ENCODE assay signal across 9 cellular contexts in the genomic region with DNA sequence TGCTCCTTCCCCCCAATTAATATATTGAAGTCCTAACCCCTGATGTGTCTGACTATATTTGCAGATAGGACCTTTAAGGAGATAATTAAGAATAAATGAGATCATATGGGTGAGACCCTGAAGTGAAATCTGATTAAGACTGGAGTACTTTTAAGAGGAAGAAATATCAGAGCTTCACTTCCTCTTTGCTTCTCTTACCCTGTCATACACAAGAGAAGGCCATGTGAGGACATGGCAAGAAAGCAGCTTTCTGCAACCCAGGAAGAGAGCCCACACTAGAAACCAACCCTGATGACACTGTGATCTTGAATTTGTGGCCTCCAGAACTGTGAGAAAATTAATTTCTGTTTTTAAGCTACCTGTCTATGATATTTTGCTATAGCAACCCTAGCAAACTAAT. TPM values are rescaled to one million over a fixed set of nuclear protein-coding genes. Genes with fewer than 3 reads are reported as not detected.
DNase-seq lines count a peak whose midpoint lies in the region; ATAC-seq, FAIRE-seq and TF ChIP-seq lines count a peak whose summit lies in the region.
"Had no signal": no experiment of that assay in that cellular context is flagged by ENCODE, and none has a peak within 500 bp of the region (broad histone marks: within the 10 kb centered on the region; RNA-seq: fewer than 3 reads in every experiment).

No MANE protein-coding gene starts in this region.

- H2AFZ ChIP-seq in GM12878 (ENCODE audit: control insufficient read depth, low read depth, low read length) = no peak overlapping the region

- TF ChIP-seq CTCF in GM12865 (IDR thresholded peaks at IDR 0.05; ENCODE audit: insufficient read depth, low read depth, low read length, missing control alignments) (no peak), GM12878 (IDR thresholded peaks at IDR 0.05 in 2 of 3, conservative IDR thresholded peaks at IDR 0.05 in 1 of 3; ENCODE audit: control insufficient read depth in 2 of 3, extremely low read depth in 1 of 3, insufficient read depth in 1 of 3, low read depth in 3 of 3, low read length in 3 of 3) (no peak), omental fat pad (IDR thresholded peaks at IDR 0.05) (no peak)

- RAD21 ChIA-PET in GM12878 (lab: Charles Lee; ENCODE audit: unreplicated experiment) = interaction anchor here (1.0 to 1.1 kb wide), 2 partner anchors 8 to 196 kb away, joined by 3 to 4 read pairs; no protein-coding TSS in a partner anchor

- POLR2A ChIA-PET in GM12878 (lab: Charles Lee) = no interaction called here

- no peaks in the 10 kb centered on the region for H3K36me3 ChIP-seq in GM12878 (ENCODE audit: control insufficient read depth in 2 of 2, insufficient read depth in 2 of 2, low read length in 1 of 2)
- H3K36me3 ChIP-seq: pancreas had no signal

- no TSS peak for BruUV-seq in GM12878 (replicated peaks; lab: Mats Ljungman, UMichigan)

- H3K4me1 ChIP-seq in GM12878 (ENCODE audit: control insufficient read depth, insufficient read depth, low read length) = peaks cover 14% of the 10 kb centered on the region

- no peaks in the 10 kb centered on the region for H3K27me3 ChIP-seq in GM12878 (replicated peaks in 1 of 2; ENCODE audit: control insufficient read depth in 2 of 2, insufficient read depth in 2 of 2, low read length in 1 of 2)
- H3K27me3 ChIP-seq: pancreas had no signal

- peak; percentile 7 to 13; a peak in 1 of 4 replicates for TF ChIP-seq EP300 in GM12878 (IDR thresholded peaks at IDR 0.05; ENCODE audit: borderline replicate concordance in 1 of 2, control insufficient read depth in 1 of 2, low read depth in 2 of 2, low read length in 2 of 2)

- intact Hi-C loops in GM12878 (cut with micrococcal nuclease; ENCODE audit: unreplicated experiment) = no loop called here

- TF ChIP-seq POLR2A in GM12878 (IDR thresholded peaks at IDR 0.05; ENCODE audit: low read depth, low read length) = no peak

- CTCF ChIA-PET in GM12878 (lab: Yijun Ruan, JAX) = interaction anchor here (0.6 to 1.4 kb wide), 2 partner anchors 65 to 66 kb away, joined by 3 to 5 read pairs; no protein-coding TSS in a partner anchor

- peak; percentile 86 for FAIRE-seq in GM12878 (lab: Jason Lieb, UNC)
- FAIRE-seq: pancreas had no signal

- ATAC-seq in GM21381 (IDR thresholded peaks at IDR 0.05; ENCODE audit: unreplicated experiment) = peak; percentile 97
- ATAC-seq in HG03558 (IDR thresholded peaks at IDR 0.05; ENCODE audit: extremely low read depth, unreplicated experiment) = peak; percentile 95
- ATAC-seq in GM12878 = peak; percentile 99
- ATAC-seq in omental fat pad (ENCODE audit: low FRiP score) = no peak

- no peak overlapping the region for H3K9ac ChIP-seq in GM12878 (ENCODE audit: control insufficient read depth, insufficient read depth, low read length)

- in situ Hi-C loops in GM12878 (cut with MboI) = no loop called here

- H4K20me1 ChIP-seq in GM12878 (ENCODE audit: control insufficient read depth, insufficient read depth) = no peaks in the 10 kb centered on the region

- TF ChIP-seq RAD21 in GM12878 (IDR thresholded peaks at IDR 0.05; ENCODE audit: insufficient read depth, low read depth, low read length) = no peak

- H3K4me3 ChIP-seq in GM12865 (ENCODE audit: low read depth, low read length) = no peak overlapping the region
- no peak overlapping the region for H3K4me3 ChIP-seq in GM12878
- H3K4me3 ChIP-seq: pancreas had no signal

- H3K79me2 ChIP-seq in GM12878 (ENCODE audit: control insufficient read depth, insufficient read depth, low read length) = peaks cover 21% of the 10 kb centered on the region

- peak; percentile 83 for DNase-seq in GM12865 (ENCODE audit: low read depth)
- peak; percentile 66 for DNase-seq in GM12878 (ENCODE audit: low read depth, low spot score)
- no peak for DNase-seq in stimulated activated CD4-positive, alpha-beta T cell treated with anti-CD3 and anti-CD28 coated beads, Interleukin-2, amount 100 ng/mL, for 24 hours
- no peak for DNase-seq in NCI-H187 treated with DMSO at 0.1 percent for 48 hours (lab: John Stamatoyannopoulos, UW)
- no peak for DNase-seq in omental fat pad (ENCODE audit: low spot score)
- no peak for DNase-seq in NCI-H187 (lab: John Stamatoyannopoulos, UW)
- DNase-seq: pancreas had no signal

- SMC1A ChIA-PET in GM12878 (lab: Charles Lee; ENCODE audit: uncharacterized antibody, unreplicated experiment) = interaction anchor here (0.5 to 1.4 kb wide), 7 partner anchors 8 to 160 kb away, joined by 3 to 7 read pairs (median 3); no protein-coding TSS in a partner anchor

- peaks cover 2% of the 10 kb centered on the region; the same call in 2 of the 3 replicates for H3K9me3 ChIP-seq in GM12878 (replicated peaks; ENCODE audit: control insufficient read depth, insufficient read depth, low read length)
- H3K9me3 ChIP-seq: pancreas had no signal

- peak overlapping the region; percentile 38; the same call in 1 of the 2 replicates for H3K4me2 ChIP-seq in GM12878 (ENCODE audit: control insufficient read depth, insufficient read depth)

- H3K27ac ChIP-seq in GM12878 (ENCODE audit: control insufficient read depth, insufficient read depth) = peak overlapping the region; percentile 61
- H3K27ac ChIP-seq: pancreas had no signal

TF ChIP-seq in GM12878, 131 proteins besides CTCF, POLR2A, EP300 and RAD21 (continues in another document):
- no peak for TF ChIP-seq CBX5 (IDR thresholded peaks at IDR 0.05; ENCODE audit: low read depth)
- TF ChIP-seq NBN (IDR thresholded peaks at IDR 0.05) = no peak
- no peak for TF ChIP-seq SMC3 (IDR thresholded peaks at IDR 0.05; ENCODE audit: borderline replicate concordance, low read length)
- no peak for TF ChIP-seq POLR2AphosphoS5 (IDR thresholded peaks at IDR 0.05; ENCODE audit: low read length)
- TF ChIP-seq, protein P1, sequence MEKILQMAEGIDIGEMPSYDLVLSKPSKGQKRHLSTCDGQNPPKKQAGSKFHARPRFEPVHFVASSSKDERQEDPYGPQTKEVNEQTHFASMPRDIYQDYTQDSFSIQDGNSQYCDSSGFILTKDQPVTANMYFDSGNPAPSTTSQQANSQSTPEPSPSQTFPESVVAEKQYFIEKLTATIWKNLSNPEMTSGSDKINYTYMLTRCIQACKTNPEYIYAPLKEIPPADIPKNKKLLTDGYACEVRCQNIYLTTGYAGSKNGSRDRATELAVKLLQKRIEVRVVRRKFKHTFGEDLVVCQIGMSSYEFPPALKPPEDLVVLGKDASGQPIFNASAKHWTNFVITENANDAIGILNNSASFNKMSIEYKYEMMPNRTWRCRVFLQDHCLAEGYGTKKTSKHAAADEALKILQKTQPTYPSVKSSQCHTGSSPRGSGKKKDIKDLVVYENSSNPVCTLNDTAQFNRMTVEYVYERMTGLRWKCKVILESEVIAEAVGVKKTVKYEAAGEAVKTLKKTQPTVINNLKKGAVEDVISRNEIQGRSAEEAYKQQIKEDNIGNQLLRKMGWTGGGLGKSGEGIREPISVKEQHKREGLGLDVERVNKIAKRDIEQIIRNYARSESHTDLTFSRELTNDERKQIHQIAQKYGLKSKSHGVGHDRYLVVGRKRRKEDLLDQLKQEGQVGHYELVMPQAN (conservative IDR thresholded peaks at IDR 0.05) = no peak
- TF ChIP-seq NR2C1 (IDR thresholded peaks at IDR 0.05) = no peak
- TF ChIP-seq BCL11A (IDR thresholded peaks at IDR 0.05; ENCODE audit: low read depth, low read length) = no peak
- TF ChIP-seq, protein P2, sequence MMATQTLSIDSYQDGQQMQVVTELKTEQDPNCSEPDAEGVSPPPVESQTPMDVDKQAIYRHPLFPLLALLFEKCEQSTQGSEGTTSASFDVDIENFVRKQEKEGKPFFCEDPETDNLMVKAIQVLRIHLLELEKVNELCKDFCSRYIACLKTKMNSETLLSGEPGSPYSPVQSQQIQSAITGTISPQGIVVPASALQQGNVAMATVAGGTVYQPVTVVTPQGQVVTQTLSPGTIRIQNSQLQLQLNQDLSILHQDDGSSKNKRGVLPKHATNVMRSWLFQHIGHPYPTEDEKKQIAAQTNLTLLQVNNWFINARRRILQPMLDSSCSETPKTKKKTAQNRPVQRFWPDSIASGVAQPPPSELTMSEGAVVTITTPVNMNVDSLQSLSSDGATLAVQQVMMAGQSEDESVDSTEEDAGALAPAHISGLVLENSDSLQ (IDR thresholded peaks at IDR 0.05) = peak; percentile 68
- peak; percentile 54; the same call in 1 of the 2 replicates for TF ChIP-seq NFIC (IDR thresholded peaks at IDR 0.05; ENCODE audit: low read depth, low read length)
- TF ChIP-seq BHLHE40 (IDR thresholded peaks at IDR 0.05; ENCODE audit: borderline replicate concordance in 1 of 2, low read depth in 2 of 2, low read length in 1 of 2) = no peak

RNA-seq across cellular contexts. Expression of a gene that starts 44.2 kb away (rescaled TPM):
- 574 and 586 TPM in 2 replicates for total RNA-seq in GM12878 (2013; cell fraction: nucleolus; rRNA removed)
- total RNA-seq in GM12878 (2014; rRNA removed) (56.9 and 61.2 TPM in 2 replicates), GM12878 (2014; rRNA removed; fragmentation: Illumina TruSeq; extraction: Trizol) (83.3 and 91.2 TPM in 2 replicates), GM12878 (2021) (54.2 and 60.2 TPM in 2 replicates), omental fat pad (100 to 1,000 TPM in 3 of 4 donors, 10 to 100 TPM in 1; 99.8 to 179 (median 149) TPM)
- polyA plus RNA-seq in GM12878 (2011; ENCODE audit: low read depth) = 36.5 TPM
- polyA plus RNA-seq in GM12878 (2011; rRNA removed) (59.4 and 83.9 TPM in 2 replicates), GM12878 (2014; fragmentation: Illumina TruSeq; extraction: Trizol) (63.2 and 80.5 TPM in 2 replicates), GM12878 (2014; fragmentation: Nextera tagmentation; extraction: Ambion mirVana) (10 to 100 TPM; 31.2 to 42.6 TPM), GM12878 (2014; rRNA removed) (40.3 and 41.0 TPM in 2 replicates), GM12878 (2016; fragmentation: Nextera tagmentation; extraction: Ambion mirVana) (10 to 100 TPM; 44.5 to 44.7 TPM)
- 23.9 and 32.5 TPM in 2 replicates for polyA plus RNA-seq in GM12878 (2011; cell fraction: cytosol; rRNA removed)
- polyA plus RNA-seq in GM12878 (2011; cell fraction: nucleus; rRNA removed) = 78.7 and 79.2 TPM in 2 replicates
- 44.7 and 49.2 TPM in 2 replicates for polyA plus RNA-seq in GM12878 (2012)
- polyA minus RNA-seq in GM12878 (2011; rRNA and poly(A)+ RNA removed) = 162 and 205 TPM in 2 replicates
- polyA minus RNA-seq in GM12878 (2011; cell fraction: cytosol; rRNA and poly(A)+ RNA removed) = 27.7 and 34.4 TPM in 2 replicates
- 127 and 142 TPM in 2 replicates for polyA minus RNA-seq in GM12878 (2011; cell fraction: nucleus; rRNA and poly(A)+ RNA removed)

Comparison
In these comparisons a context has a peak if more than half of its experiments do, and no peak if none do; other contexts are left out.
1. DNase-seq: peak in GM12865 (single experiment) and GM12878 (single experiment); none in stimulated activated CD4-positive, alpha-beta T cell treated with anti-CD3 and anti-CD28 coated beads, Interleukin-2, amount 100 ng/mL, for 24 hours (0 of 2), NCI-H187 treated with DMSO at 0.1 percent for 48 hours (single experiment), omental fat pad (single experiment) and NCI-H187 (0 of 2).